Comparison of ENCODE assay signal across 1 cellular context in genomic region chr1:199784127-199784526, GRCh38.
TF ChIP-seq lines count a peak whose summit lies in the region.

No MANE protein-coding gene starts in this region.

TF ChIP-seq in endothelial cell of umbilical vein, 7 proteins besides CTCF, POLR2A, EP300 and RAD21:
- peak; percentile 87 for TF ChIP-seq FOS (IDR thresholded peaks at IDR 0.05; ENCODE audit: borderline replicate concordance, insufficient read depth, low read length)
- TF ChIP-seq GATA2 (IDR thresholded peaks at IDR 0.05; ENCODE audit: insufficient read depth, insufficient read length, low read depth, low read length) = peak; percentile 80
- TF ChIP-seq JUN (IDR thresholded peaks at IDR 0.05; ENCODE audit: borderline replicate concordance, insufficient read depth, insufficient read length, low read depth) = peak; percentile 87
- TF ChIP-seq, protein P1, sequence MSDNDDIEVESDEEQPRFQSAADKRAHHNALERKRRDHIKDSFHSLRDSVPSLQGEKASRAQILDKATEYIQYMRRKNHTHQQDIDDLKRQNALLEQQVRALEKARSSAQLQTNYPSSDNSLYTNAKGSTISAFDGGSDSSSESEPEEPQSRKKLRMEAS (IDR thresholded peaks at IDR 0.05; ENCODE audit: insufficient read depth, insufficient read length) = no peak
- no peak for TF ChIP-seq EZH2 (IDR thresholded peaks at IDR 0.05; ENCODE audit: borderline replicate concordance, low read depth, low read length, severe bottlenecking)
- peak; percentile 39 for TF ChIP-seq POLR2AphosphoS5 (IDR thresholded peaks at IDR 0.05; ENCODE audit: insufficient read depth, low read depth, low read length)
- TF ChIP-seq MYC (IDR thresholded peaks at IDR 0.05; ENCODE audit: low read depth, low read length) = no peak
TF ChIP-seq in endothelial cell of umbilical vein: peak in this region for 4.
